In genomic region chr7:69060516-69060915, GRCh38 we compare ENCODE assay signal across 25 cellular contexts.
"Had no signal": no experiment of that assay in that cellular context is flagged by ENCODE, and none has a peak within 500 bp of the region (broad histone marks: within the 10 kb centered on the region; RNA-seq: fewer than 3 reads in every experiment).

No MANE protein-coding gene starts in this region.

- DNase-seq: activated CD4-positive, alpha-beta T cell treated with anti-CD3 and anti-CD28 coated beads for 36 hours; activated CD4-positive, alpha-beta T cell treated with anti-CD3 and anti-CD28 coated beads, Interleukin-2, amount 50 U/mL, for 48 hours; activated CD8-positive, alpha-beta memory T cell treated with anti-CD3 and anti-CD28 coated beads, Interleukin-2, amount 50 U/mL, for 48 hours; activated naive CD4-positive, alpha-beta T cell treated with Interleukin-2 at 50 U/mL for 16 hours; activated naive CD8-positive, alpha-beta T cell treated with anti-CD3 and anti-CD28 coated beads for 36 hours; activated T-cell treated with anti-CD3 and anti-CD28 coated beads, Interleukin-2, amount 50 U/mL, for 48 hours; amniotic stem cell; dorsolateral prefrontal cortex; effector memory CD8-positive, alpha-beta T cell; foreskin melanocyte; kidney glomerular epithelial cell; left lung; naive thymus-derived CD4-positive, alpha-beta T cell; posterior cingulate gyrus; right lobe of liver; stimulated activated CD4-positive, alpha-beta T cell treated with anti-CD3 and anti-CD28 coated beads, Interleukin-1b, Interleukin-23, amount 100 ng/mL, for 48 hours; substantia nigra; thyroid gland had no signal

- H3K4me3 Mint-ChIP-seq: activated CD4-positive, alpha-beta T cell treated with anti-CD3 and anti-CD28 coated beads for 36 hours; activated naive CD8-positive, alpha-beta T cell treated with anti-CD3 and anti-CD28 coated beads for 36 hours; central memory CD8-positive, alpha-beta T cell; effector memory CD8-positive, alpha-beta T cell; naive thymus-derived CD4-positive, alpha-beta T cell; neural crest cell; stimulated activated naive CD8-positive, alpha-beta T cell treated with anti-CD3 and anti-CD28 coated beads, Interleukin-15, Interleukin-2, amounts not matched to agents 100 ng/mL and 50 ng/mL, for 24 hours had no signal

- H3K27me3 ChIP-seq: breast epithelium, hepatocyte, left lung, right lobe of liver, thyroid gland had no signal

- H3K27ac ChIP-seq: breast epithelium, dorsolateral prefrontal cortex, hepatocyte, left lung, right lobe of liver, skin epidermis, thyroid gland had no signal

- H3K4me2 ChIP-seq: hepatocyte had no signal

- H2AFZ ChIP-seq: hepatocyte had no signal

- H3K27me3 Mint-ChIP-seq: activated naive CD8-positive, alpha-beta T cell treated with anti-CD3 and anti-CD28 coated beads for 36 hours; central memory CD8-positive, alpha-beta T cell; effector memory CD8-positive, alpha-beta T cell had no signal

- H3K9me3 ChIP-seq: right lobe of liver, thyroid gland had no signal

- H3K4me3 ChIP-seq: breast epithelium, dorsolateral prefrontal cortex, hepatocyte, left lung, lung, right lobe of liver, skin epidermis, thyroid gland had no signal

- H3K27ac Mint-ChIP-seq: activated CD4-positive, alpha-beta T cell treated with anti-CD3 and anti-CD28 coated beads for 36 hours; activated naive CD8-positive, alpha-beta T cell treated with anti-CD3 and anti-CD28 coated beads for 36 hours; effector memory CD8-positive, alpha-beta T cell; naive thymus-derived CD4-positive, alpha-beta T cell; stimulated activated naive CD8-positive, alpha-beta T cell treated with anti-CD3 and anti-CD28 coated beads, Interleukin-15, Interleukin-2, amounts not matched to agents 100 ng/mL and 50 ng/mL, for 24 hours had no signal

- H3K36me3 ChIP-seq: breast epithelium, left lung, right lobe of liver, thyroid gland had no signal

- H3K4me1 ChIP-seq: breast epithelium, left lung, right lobe of liver, thyroid gland had no signal

- H3K9me3 Mint-ChIP-seq: central memory CD8-positive, alpha-beta T cell; neural crest cell had no signal

- H3K79me2 ChIP-seq: hepatocyte had no signal

- H3K4me1 Mint-ChIP-seq: activated CD4-positive, alpha-beta T cell treated with anti-CD3 and anti-CD28 coated beads for 36 hours; activated naive CD8-positive, alpha-beta T cell treated with anti-CD3 and anti-CD28 coated beads for 36 hours; central memory CD8-positive, alpha-beta T cell; naive thymus-derived CD4-positive, alpha-beta T cell; neural crest cell had no signal

- H3K36me3 Mint-ChIP-seq: activated naive CD8-positive, alpha-beta T cell treated with anti-CD3 and anti-CD28 coated beads for 36 hours had no signal
